8 cellular contexts compared by ENCODE assay signal in the genomic region with DNA sequence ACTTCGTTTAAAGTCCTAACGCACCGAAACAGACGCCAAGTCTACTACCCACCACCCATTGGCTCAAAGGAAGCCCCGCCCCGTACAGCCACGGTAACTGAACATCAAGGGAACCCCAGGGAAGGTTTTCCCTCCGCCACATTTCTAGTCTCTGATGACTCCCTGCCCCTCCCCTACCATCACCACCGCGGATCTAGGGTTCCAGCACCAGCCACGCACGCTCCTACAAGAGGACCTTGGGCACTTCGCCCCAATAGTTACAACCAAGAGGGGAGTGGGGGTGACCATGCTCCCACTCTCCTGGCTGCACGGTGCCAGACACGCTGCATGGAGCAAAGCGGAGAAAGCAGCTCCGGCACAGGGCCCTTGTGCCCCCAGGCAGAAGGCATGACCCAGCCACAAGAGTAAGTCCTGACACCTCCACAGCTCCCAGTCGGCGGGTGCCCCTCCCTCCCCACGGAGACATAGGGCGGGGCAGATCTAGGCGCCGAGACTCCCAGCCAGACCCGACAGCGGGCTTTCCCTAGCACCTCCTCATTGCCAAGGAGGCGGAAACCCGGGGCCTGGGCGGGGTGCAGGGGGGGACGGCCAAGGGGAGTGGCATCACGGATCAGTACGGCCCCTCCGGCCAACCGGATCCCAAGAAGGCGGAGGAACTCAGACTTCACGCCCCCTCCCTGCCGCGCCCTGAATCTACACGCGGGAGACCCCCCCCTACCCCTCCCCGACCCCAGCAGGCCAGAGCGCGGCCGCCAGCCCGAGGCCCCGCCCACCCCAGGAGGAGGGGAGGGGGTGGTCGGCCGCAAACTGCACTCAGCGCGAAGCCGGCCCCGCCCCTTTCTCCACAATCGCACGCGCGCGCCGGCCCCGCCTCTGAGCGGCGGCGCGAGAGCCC. TPM values are rescaled to one million over a fixed set of nuclear protein-coding genes. Genes with fewer than 3 reads are reported as not detected.
DNase-seq lines count a peak whose midpoint lies in the region; ATAC-seq and TF ChIP-seq lines count a peak whose summit lies in the region.

No MANE protein-coding gene starts in this region.

- H3K4me2 ChIP-seq in PC-3 (ENCODE audit: low read length): peak overlapping the region; percentile 90

- H3K36me3 ChIP-seq in PC-3 (ENCODE audit: low read depth, low read length): peaks cover 8% of the 10 kb centered on the region; the same call in 1 of the 2 replicates
- H3K36me3 ChIP-seq in mucosa of stomach (ENCODE audit: control insufficient read depth, insufficient read depth, low read length): no peaks in the 10 kb centered on the region

- peak overlapping the region; percentile 76 for H2AFZ ChIP-seq in PC-3 (ENCODE audit: low read length)

- H3K9me3 ChIP-seq in CD4-positive, alpha-beta T cell (ENCODE audit: control insufficient read depth, low read length): no peaks in the 10 kb centered on the region
- no peaks in the 10 kb centered on the region for H3K9me3 ChIP-seq in PC-3 (ENCODE audit: low read length)
- H3K9me3 ChIP-seq in mucosa of stomach (ENCODE audit: control insufficient read depth, low read length): no peaks in the 10 kb centered on the region

- TF ChIP-seq CTCF in CD4-positive, alpha-beta T cell (IDR thresholded peaks at IDR 0.05): no peak
- no peak for TF ChIP-seq CTCF in PC-3 (conservative IDR thresholded peaks at IDR 0.05; ENCODE audit: low read depth, low read length)

- peaks cover 26% of the 10 kb centered on the region for H3K36me3 Mint-ChIP-seq in CD4-positive, alpha-beta T cell (ENCODE audit: low read depth)

- POLR2A ChIA-PET in CD4-positive, alpha-beta T cell (lab: Charles Lee): interaction anchor here (0.8 to 7.4 kb wide), 18 partner anchors 8 to 669 kb away, joined by 3 to 294 read pairs (median 12); a partner anchor contains a TSS
- POLR2A ChIA-PET in PC-3 (lab: Charles Lee; ENCODE audit: unreplicated experiment): interaction anchor here (0.6 to 0.7 kb wide), 2 partner anchors 175 to 634 kb away, joined by 3 to 16 read pairs; a partner anchor contains a TSS

- H3K9me3 Mint-ChIP-seq in CD4-positive, alpha-beta T cell: no peaks in the 10 kb centered on the region

- DNase-seq in CD4-positive, alpha-beta T cell: peak; percentile 85 to 96 (median 94)
- DNase-seq in KG1 (lab: John Stamatoyannopoulos, UW) (peak; percentile 87), PC-3 (peak; percentile 94), erythroblast (lab: John Stamatoyannopoulos, UW) (peak; percentile 97 to 99)
- DNase-seq in activated T-cell treated with anti-CD3 and anti-CD28 coated beads, Interleukin-2, amount 50 U/mL, for 1 hour: peak; percentile 97
- DNase-seq in stimulated activated CD8-positive, alpha-beta memory T cell treated with anti-CD3 and anti-CD28 coated beads, Interleukin-4, amount 100 ng/mL, for 24 hours (ENCODE audit: low read depth): peak; percentile 94

- peak overlapping the region; percentile 82 for H3K27ac ChIP-seq in CD4-positive, alpha-beta T cell (ENCODE audit: low read depth, low read length)
- peak overlapping the region; percentile 71 for H3K27ac ChIP-seq in PC-3 (ENCODE audit: low read length)

- no TSS peak for BruUV-seq in PC-3 (replicated peaks; lab: Mats Ljungman, UMichigan)

- H3K27ac Mint-ChIP-seq in CD4-positive, alpha-beta T cell: peak overlapping the region; percentile 96

- intact Hi-C loops in CD4-positive, alpha-beta T cell (cut with DNase I, micrococcal nuclease): loop anchor here (1.0 to 10.0 kb wide), 10 partner anchors 83 to 1458 kb away; a partner anchor contains a TSS
- intact Hi-C loops in PC-3 (cut with micrococcal nuclease): loop anchor here (2.0 to 5.0 kb wide), 2 partner anchors 82 to 197 kb away; a partner anchor contains a TSS

- no peaks in the 10 kb centered on the region for H3K9me2 ChIP-seq in PC-3 (replicated peaks; ENCODE audit: low read length)

- H3K27me3 ChIP-seq in CD4-positive, alpha-beta T cell (ENCODE audit: control insufficient read depth, insufficient read depth, low read length): no peaks in the 10 kb centered on the region
- H3K27me3 ChIP-seq in PC-3 (ENCODE audit: low read length) (no peaks in the 10 kb centered on the region), mucosa of stomach (ENCODE audit: control insufficient read depth, insufficient read depth, low read length) (no peaks in the 10 kb centered on the region)

- peak; percentile 24 for ATAC-seq in CD4-positive, alpha-beta T cell (ENCODE audit: poor library complexity)
- ATAC-seq in GM21528 (IDR thresholded peaks at IDR 0.05; ENCODE audit: low FRiP score, unreplicated experiment) (peak; percentile 32), PC-3 (peak; percentile 34)

- peak overlapping the region; percentile 79 for H3K4me3 ChIP-seq in PC-3 (ENCODE audit: low read length)
- peak overlapping the region; percentile 83 for H3K4me3 ChIP-seq in mucosa of stomach (ENCODE audit: low read length)

- peaks cover 24% of the 10 kb centered on the region for H4K20me1 ChIP-seq in PC-3 (ENCODE audit: low read length)

- peak overlapping the region; percentile 98 for H3K4me3 Mint-ChIP-seq in CD4-positive, alpha-beta T cell

- H3K4me1 Mint-ChIP-seq in CD4-positive, alpha-beta T cell (ENCODE audit: low read depth): peaks cover 68% of the 10 kb centered on the region

- no peak for TF ChIP-seq POLR2A in erythroblast (IDR thresholded peaks at IDR 0.05; ENCODE audit: low read length)

- no peaks in the 10 kb centered on the region for H3K27me3 Mint-ChIP-seq in CD4-positive, alpha-beta T cell

- peaks cover 67% of the 10 kb centered on the region for H3K79me2 ChIP-seq in PC-3 (ENCODE audit: low read length)

- H3K4me1 ChIP-seq in PC-3 (ENCODE audit: insufficient read depth, low read length) (peaks cover 21% of the 10 kb centered on the region), mucosa of stomach (ENCODE audit: control insufficient read depth, insufficient read depth, low read length) (peaks cover 14% of the 10 kb centered on the region)

- H3K9ac ChIP-seq in PC-3 (ENCODE audit: low read length) (peak overlapping the region; percentile 64), mucosa of stomach (ENCODE audit: low read length) (no peak overlapping the region)

- H3F3A ChIP-seq in PC-3 (ENCODE audit: low read length, unreplicated experiment): no peaks in the 10 kb centered on the region

- CTCF ChIA-PET in CD4-positive, alpha-beta T cell (lab: Charles Lee): interaction anchor here (1.9 to 3.9 kb wide), 2 partner anchors 83 to 128 kb away, joined by 6 to 26 read pairs; a partner anchor contains a TSS
- CTCF ChIA-PET in PC-3 (lab: Charles Lee): no interaction called here

RNA-seq across cellular contexts. Expression of a gene that starts 0.9 kb away (rescaled TPM):
- total RNA-seq in CD4-positive, alpha-beta T cell: 100 to 1,000 TPM; 136 to 141 TPM
- total RNA-seq in PC-3 (2014; rRNA removed): 24.9 and 27.8 TPM in 2 replicates

Comparison
In these comparisons a context has a peak if more than half of its experiments do, and no peak if none do; other contexts are left out.
1. Peak in every context shown above with its lines: DNase-seq, ATAC-seq, H3K4me3 ChIP-seq and H3K27ac ChIP-seq.